Comparison of ENCODE assay signal across 1 cellular context in genomic region chr1:81174811-81175476, GRCh38.
TF ChIP-seq lines count a peak whose summit lies in the region.

No MANE protein-coding gene starts in this region.

TF ChIP-seq in SK-N-SH, 30 proteins besides CTCF, POLR2A, EP300 and RAD21 (continued from another document):
- TF ChIP-seq REST (IDR thresholded peaks at IDR 0.05; ENCODE audit: low read depth, low read length) (no peak), RFX5 (IDR thresholded peaks at IDR 0.05; ENCODE audit: low read length) (no peak), MEF2A (IDR thresholded peaks at IDR 0.05; ENCODE audit: borderline replicate concordance, low read depth) (no peak), GATA2 (CRISPR knock-in tag; IDR thresholded peaks at IDR 0.05) (no peak), TEAD4 (IDR thresholded peaks at IDR 0.05; ENCODE audit: borderline replicate concordance, insufficient read depth) (0 out of 2 replicates have a peak, but pooled peaks have one; percentile 54), RXRA (IDR thresholded peaks at IDR 0.05; ENCODE audit: borderline replicate concordance, low read depth) (no peak), JUND (IDR thresholded peaks at IDR 0.05) (peak; percentile 49), FOSL2 (IDR thresholded peaks at IDR 0.05; ENCODE audit: borderline replicate concordance, low read depth) (peak; percentile 55; the same call in 1 of the 2 replicates), POLR2AphosphoS5 (IDR thresholded peaks at IDR 0.05; ENCODE audit: low read depth, low read length) (no peak), PBX3 (IDR thresholded peaks at IDR 0.05) (peak; percentile 41; the same call in 1 of the 2 replicates), GABPA (IDR thresholded peaks at IDR 0.05; ENCODE audit: low read depth) (no peak), TAF1 (IDR thresholded peaks at IDR 0.05; ENCODE audit: borderline replicate concordance, low read depth, low read length) (no peak), NRF1 (IDR thresholded peaks at IDR 0.05; ENCODE audit: low read depth, low read length) (no peak), NFIC (IDR thresholded peaks at IDR 0.05; ENCODE audit: borderline replicate concordance) (peak; percentile 51), IRF3 (IDR thresholded peaks at IDR 0.05; ENCODE audit: low read depth, low read length) (no peak), ZBTB33 (IDR thresholded peaks at IDR 0.05; ENCODE audit: borderline replicate concordance, low read depth) (no peak)
